In the genomic region with DNA sequence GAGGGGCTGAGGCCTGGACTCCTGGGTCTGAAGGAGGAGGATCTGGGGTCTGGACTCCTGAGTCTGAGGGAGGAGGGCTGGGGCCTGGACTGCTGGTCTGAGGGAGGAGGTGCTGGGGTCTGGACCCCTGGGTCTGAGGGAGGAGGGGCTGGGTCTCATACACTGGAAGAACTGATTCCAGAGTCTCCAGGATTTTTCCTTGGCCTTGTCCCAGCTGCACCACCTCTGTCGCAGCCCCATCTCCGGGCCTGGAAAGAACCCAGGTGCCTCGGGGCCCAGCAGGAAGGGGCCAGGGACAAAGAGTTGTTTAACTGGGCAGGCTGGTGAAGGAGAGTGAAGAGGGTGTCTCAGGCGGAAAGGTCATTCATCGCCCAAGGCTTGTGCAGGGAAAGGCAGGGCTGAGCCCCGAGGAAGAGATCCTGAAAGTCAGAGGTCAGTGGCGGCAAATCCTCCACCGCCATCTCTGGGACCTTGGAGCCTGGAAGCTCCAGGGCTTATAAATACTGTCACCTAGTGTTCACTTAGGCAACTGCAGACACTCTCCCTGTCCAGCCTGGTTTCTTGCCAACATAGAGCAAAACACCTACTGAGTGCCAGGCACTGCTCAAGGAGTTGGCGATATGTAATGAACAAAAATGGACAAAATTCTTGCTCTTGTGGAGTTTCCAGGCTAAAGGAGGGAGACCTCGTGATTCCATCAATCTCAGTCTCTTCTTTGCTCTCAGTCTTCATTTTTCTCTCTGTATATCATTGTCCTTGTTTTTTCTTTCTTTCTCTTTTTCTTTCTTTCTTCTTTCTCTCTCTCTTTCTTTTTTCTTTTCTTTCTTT, we compare ENCODE assay signal across 8 cellular contexts. TPM values are rescaled to one million over a fixed set of nuclear protein-coding genes. Genes with fewer than 3 reads are reported as not detected.
DNase-seq lines count a peak whose midpoint lies in the region; ATAC-seq and TF ChIP-seq lines count a peak whose summit lies in the region.

No MANE protein-coding gene starts in this region.

- H3K4me1 Mint-ChIP-seq in CD8-positive, alpha-beta T cell (ENCODE audit: low read depth): peaks cover 40% of the 10 kb centered on the region
- peaks cover 41% of the 10 kb centered on the region for H3K4me1 Mint-ChIP-seq in central memory CD8-positive, alpha-beta T cell

- peak overlapping the region; percentile 56 for H3K4me3 Mint-ChIP-seq in CD8-positive, alpha-beta T cell
- H3K4me3 Mint-ChIP-seq in central memory CD8-positive, alpha-beta T cell: no peak overlapping the region

- no peaks in the 10 kb centered on the region for H3K9me3 ChIP-seq in CD8-positive, alpha-beta T cell (ENCODE audit: low read length)

- H3K36me3 Mint-ChIP-seq in CD8-positive, alpha-beta T cell: no peaks in the 10 kb centered on the region
- peaks cover 6% of the 10 kb centered on the region for H3K36me3 Mint-ChIP-seq in central memory CD8-positive, alpha-beta T cell (ENCODE audit: insufficient read depth)

- peak overlapping the region; percentile 25 for H3K27ac ChIP-seq in CD8-positive, alpha-beta T cell (ENCODE audit: low read depth, low read length)

- peak; percentile 38 for ATAC-seq in CD8-positive, alpha-beta T cell
- peak; percentile 46 for ATAC-seq in GM21619 (IDR thresholded peaks at IDR 0.05; ENCODE audit: unreplicated experiment)
- ATAC-seq in central memory CD8-positive, alpha-beta T cell (replicated peaks; ENCODE audit: extremely low read depth, poor library complexity, severe bottlenecking): no peak
- no peak for ATAC-seq in GM18868 (IDR thresholded peaks at IDR 0.05; ENCODE audit: unreplicated experiment)

- peak overlapping the region; percentile 96 for H3K27ac Mint-ChIP-seq in CD8-positive, alpha-beta T cell
- no peak overlapping the region for H3K27ac Mint-ChIP-seq in central memory CD8-positive, alpha-beta T cell (ENCODE audit: low read depth)

- H3K4me1 ChIP-seq in CD8-positive, alpha-beta T cell (ENCODE audit: insufficient read depth, low read length): peaks cover 36% of the 10 kb centered on the region

- H3K9me3 Mint-ChIP-seq in CD8-positive, alpha-beta T cell: no peaks in the 10 kb centered on the region
- no peaks in the 10 kb centered on the region for H3K9me3 Mint-ChIP-seq in central memory CD8-positive, alpha-beta T cell

- intact Hi-C loops in CD8-positive, alpha-beta T cell (cut with DNase I, micrococcal nuclease): loop anchor here (1.0 to 10.0 kb wide), 6 partner anchors 19 to 320 kb away; a partner anchor contains a TSS

- peak; percentile 94 for TF ChIP-seq CTCF in CD8-positive, alpha-beta T cell (IDR thresholded peaks at IDR 0.05)
- TF ChIP-seq CTCF in kidney epithelial cell (IDR thresholded peaks at IDR 0.05; ENCODE audit: insufficient read depth, low read length, poor library complexity, severe bottlenecking): peak; percentile 99

- H3K36me3 ChIP-seq in CD8-positive, alpha-beta T cell (ENCODE audit: insufficient read depth, low read length): no peaks in the 10 kb centered on the region
- H3K36me3 ChIP-seq in kidney epithelial cell (ENCODE audit: control insufficient read depth, insufficient read depth, low read length): no peaks in the 10 kb centered on the region

- peak in 6 of 7 experiments; percentile 27 to 70 (median 44) for DNase-seq in CD8-positive, alpha-beta T cell
- DNase-seq in NCI-H1694 (lab: John Stamatoyannopoulos, UW): peak; percentile 52
- DNase-seq in T-helper 22 cell (ENCODE audit: low read depth): peak; percentile 26
- peak; percentile 32 to 41 for DNase-seq in central memory CD8-positive, alpha-beta T cell (ENCODE audit: low spot score in 2 of 2)
- no peak for DNase-seq in kidney epithelial cell (ENCODE audit: low read depth)
- peak; percentile 65 for DNase-seq in stimulated activated CD8-positive, alpha-beta memory T cell treated with anti-CD3 and anti-CD28 coated beads, Interleukin-4, amount 100 ng/mL, for 48 hours

- POLR2A ChIA-PET in CD8-positive, alpha-beta T cell (lab: Charles Lee): interaction anchor here (1.0 to 1.5 kb wide), 2 partner anchors 12 to 40 kb away, joined by 3 to 5 read pairs; no protein-coding TSS in a partner anchor

- peaks cover 9% of the 10 kb centered on the region for H3K27me3 Mint-ChIP-seq in CD8-positive, alpha-beta T cell (ENCODE audit: low read depth)
- H3K27me3 Mint-ChIP-seq in central memory CD8-positive, alpha-beta T cell: peaks cover 21% of the 10 kb centered on the region

- H3K4me3 ChIP-seq in CD8-positive, alpha-beta T cell (ENCODE audit: low read depth, low read length): no peak overlapping the region
- no peak overlapping the region for H3K4me3 ChIP-seq in kidney epithelial cell (ENCODE audit: low read depth, low read length)

- CTCF ChIA-PET in CD8-positive, alpha-beta T cell (lab: Charles Lee): interaction anchor here (0.6 to 7.7 kb wide), 14 partner anchors 9 to 329 kb away, joined by 3 to 84 read pairs (median 4); no protein-coding TSS in a partner anchor

- H3K27me3 ChIP-seq in CD8-positive, alpha-beta T cell (ENCODE audit: insufficient read depth, low read length): no peaks in the 10 kb centered on the region
- no peaks in the 10 kb centered on the region for H3K27me3 ChIP-seq in kidney epithelial cell (ENCODE audit: control insufficient read depth, insufficient read depth, low read length)

RNA-seq across cellular contexts. Expression of a gene that starts 4.4 kb away (rescaled TPM):
- total RNA-seq in CD8-positive, alpha-beta T cell: 10 to 100 TPM; 14.6 to 15.5 TPM
- 8.8 and 10.8 TPM in 2 replicates for total RNA-seq in kidney epithelial cell

RNA-seq across cellular contexts. Expression of a gene that starts 17.1 kb away (rescaled TPM):
- not detected for total RNA-seq in CD8-positive, alpha-beta T cell
- 0.41 and 0.63 TPM in 2 replicates for total RNA-seq in kidney epithelial cell

RNA-seq across cellular contexts. Expression of a gene that starts 30.4 kb away (rescaled TPM):
- 10 to 100 TPM; 32.2 to 34.3 TPM for total RNA-seq in CD8-positive, alpha-beta T cell
- 22.1 and 27.7 TPM in 2 replicates for total RNA-seq in kidney epithelial cell

RNA-seq across cellular contexts. Expression of a gene that starts 41.9 kb away (rescaled TPM):
- 1 to 10 TPM; 1.3 to 1.4 TPM for total RNA-seq in CD8-positive, alpha-beta T cell
- 3.8 and 4.0 TPM in 2 replicates for total RNA-seq in kidney epithelial cell

Comparison
In these comparisons a context has a peak if more than half of its experiments do, and no peak if none do; other contexts are left out.
1. ATAC-seq: peak in CD8-positive, alpha-beta T cell (single experiment) and GM21619 (single experiment); none in central memory CD8-positive, alpha-beta T cell (single experiment) and GM18868 (single experiment).